In the genomic region with DNA sequence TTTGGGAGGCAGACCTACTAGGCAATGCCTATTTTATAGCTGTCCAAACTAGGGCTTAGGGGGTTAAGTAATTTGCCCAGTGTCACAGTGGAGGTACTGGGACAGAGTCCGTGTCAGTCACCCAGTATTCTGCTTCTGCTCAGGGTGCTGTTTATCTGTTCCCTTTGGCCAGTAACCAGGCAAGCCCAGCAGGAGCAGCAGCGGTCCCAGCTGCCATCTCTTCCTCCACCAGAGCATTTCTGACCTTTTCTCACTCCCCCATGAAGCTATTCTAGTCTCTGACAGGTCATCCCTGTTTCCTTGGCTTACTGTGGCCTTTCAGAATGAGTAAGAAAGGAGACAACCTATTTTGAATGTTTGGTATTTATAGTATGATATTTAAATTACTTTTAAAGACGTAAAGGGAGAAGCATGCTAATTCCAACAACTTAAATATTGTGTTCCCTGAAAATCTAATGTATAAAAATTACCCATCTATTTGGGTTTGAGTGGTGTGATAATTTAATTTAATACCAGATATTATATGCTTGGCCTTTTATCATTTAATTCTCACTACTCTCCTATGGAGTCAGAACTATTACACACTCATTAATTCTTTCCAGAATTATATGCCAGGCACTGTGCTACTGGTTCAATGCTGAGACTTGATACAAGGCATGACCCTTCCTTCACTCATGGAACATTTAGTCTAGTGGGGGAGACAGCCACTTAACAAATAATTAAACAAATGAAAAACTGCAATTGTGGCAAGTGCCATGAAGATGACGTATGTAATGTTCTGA, we compare ENCODE assay signal across 13 cellular contexts.
DNase-seq lines count a peak whose midpoint lies in the region; ATAC-seq and TF ChIP-seq lines count a peak whose summit lies in the region.
"Had no signal": no experiment of that assay in that cellular context is flagged by ENCODE, and none has a peak within 500 bp of the region (broad histone marks: within the 10 kb centered on the region; RNA-seq: fewer than 3 reads in every experiment).

No MANE protein-coding gene starts in this region.

- H4K5ac ChIP-seq in mesendoderm (ENCODE audit: low read length): no peak overlapping the region

- no peak overlapping the region for H3K4ac ChIP-seq in mesendoderm (ENCODE audit: low read depth, low read length)

- H3K4me3 Mint-ChIP-seq in CD4-positive, alpha-beta memory T cell: no peak overlapping the region
- H3K4me3 Mint-ChIP-seq in activated T-helper 1 cell treated with anti-CD3 and anti-CD28 coated beads, Interleukin-12 subunit alpha, Interleukin-12 subunit beta, Interleukin-2, Interleukin-4 antibody, amounts not matched to agents 30 ng/mL and 10 ng/mL and 1 ng/mL, durations not matched to agents 14 hours and 24 hours and 36 hours: no peak overlapping the region
- H3K4me3 Mint-ChIP-seq in endodermal cell: no peak overlapping the region
- H3K4me3 Mint-ChIP-seq: nephron had no signal

- no CpG with 5 or more reads among the region's 4 CpGs for WGBS in mesendoderm (ENCODE audit: extremely low coverage, insufficient coverage, low lambda C conversion rate)
- WGBS in endodermal cell (ENCODE audit: insufficient coverage in 1 of 2, insufficient read length in 1 of 2), 2 experiments: 83% methylated on average over 3 of the region's 4 CpGs; no CpG with 5 or more reads in 1 of the 2 experiments

- H3K36me3 Mint-ChIP-seq in CD4-positive, alpha-beta memory T cell: peaks cover 23 to 60% of the 10 kb centered on the region in 2 donors
- peaks cover 37% of the 10 kb centered on the region for H3K36me3 Mint-ChIP-seq in activated T-helper 1 cell treated with anti-CD3 and anti-CD28 coated beads, Interleukin-12 subunit alpha, Interleukin-12 subunit beta, Interleukin-2, Interleukin-4 antibody, amounts not matched to agents 30 ng/mL and 10 ng/mL and 1 ng/mL, durations not matched to agents 14 hours and 24 hours and 36 hours (ENCODE audit: low read depth)
- peaks cover 31% of the 10 kb centered on the region for H3K36me3 Mint-ChIP-seq in endodermal cell (ENCODE audit: low read depth)

- no peaks in the 10 kb centered on the region for H3K9me3 ChIP-seq in CD4-positive, alpha-beta memory T cell (ENCODE audit: control insufficient read depth in 1 of 2, low read length in 2 of 2)
- no peaks in the 10 kb centered on the region for H3K9me3 ChIP-seq in Peyer's patch
- H3K9me3 ChIP-seq in endodermal cell (ENCODE audit: control insufficient read depth, low read length): no peaks in the 10 kb centered on the region

- POLR2A ChIA-PET in CD4-positive, alpha-beta memory T cell (lab: Charles Lee; ENCODE audit: partially characterized antibody): interaction anchor here (0.6 to 0.8 kb wide), 3 partner anchors 10 to 42 kb away, joined by 3 to 4 read pairs (median 4); no protein-coding TSS in a partner anchor

- no peaks in the 10 kb centered on the region for H3K27me3 Mint-ChIP-seq in CD4-positive, alpha-beta memory T cell
- no peaks in the 10 kb centered on the region for H3K27me3 Mint-ChIP-seq in activated T-helper 1 cell treated with anti-CD3 and anti-CD28 coated beads, Interleukin-12 subunit alpha, Interleukin-12 subunit beta, Interleukin-2, Interleukin-4 antibody, amounts not matched to agents 30 ng/mL and 10 ng/mL and 1 ng/mL, durations not matched to agents 14 hours and 24 hours and 36 hours (ENCODE audit: insufficient read depth)
- H3K27me3 Mint-ChIP-seq in endodermal cell (ENCODE audit: insufficient read depth): no peaks in the 10 kb centered on the region

- no peak overlapping the region for H3K4me3 ChIP-seq in CD4-positive, alpha-beta memory T cell (ENCODE audit: low read length in 2 of 2)
- no peak overlapping the region for H3K4me3 ChIP-seq in Peyer's patch
- H3K4me3 ChIP-seq in mesendoderm (ENCODE audit: low read length): no peak overlapping the region
- H3K4me3 ChIP-seq in endodermal cell (ENCODE audit: low read length): no peak overlapping the region

- H2BK120ac ChIP-seq in mesendoderm (ENCODE audit: low read depth, low read length): no peak overlapping the region

- ATAC-seq in GM18867 (IDR thresholded peaks at IDR 0.05; ENCODE audit: unreplicated experiment) (peak; percentile 83), HG02840 (IDR thresholded peaks at IDR 0.05; ENCODE audit: low FRiP score, unreplicated experiment) (peak; percentile 88)
- ATAC-seq: foreskin keratinocyte had no signal

- H2AK5ac ChIP-seq in mesendoderm (ENCODE audit: low read length): no peak overlapping the region

- H3K23ac ChIP-seq in mesendoderm (ENCODE audit: low read length): no peak overlapping the region

- TF ChIP-seq POLR2A in Peyer's patch (IDR thresholded peaks at IDR 0.05): no peak

- peak overlapping the region in 4 of 7 donors; percentile 13 to 93 (median 45) for H3K27ac Mint-ChIP-seq in CD4-positive, alpha-beta memory T cell
- peak overlapping the region; percentile 23 for H3K27ac Mint-ChIP-seq in activated T-helper 1 cell treated with anti-CD3 and anti-CD28 coated beads, Interleukin-12 subunit alpha, Interleukin-12 subunit beta, Interleukin-2, Interleukin-4 antibody, amounts not matched to agents 30 ng/mL and 10 ng/mL and 1 ng/mL, durations not matched to agents 14 hours and 24 hours and 36 hours
- no peak overlapping the region for H3K27ac Mint-ChIP-seq in endodermal cell
- H3K27ac Mint-ChIP-seq: nephron had no signal

- H3K4me2 ChIP-seq in mesendoderm (ENCODE audit: low read length): no peak overlapping the region

- H3K56ac ChIP-seq in mesendoderm (ENCODE audit: low read length): no peak overlapping the region

- TF ChIP-seq CTCF in Peyer's patch (IDR thresholded peaks at IDR 0.05) (no peak), endodermal cell (conservative IDR thresholded peaks at IDR 0.05) (no peak)

- H3K9ac ChIP-seq in mesendoderm (ENCODE audit: low read length) (no peak overlapping the region), endodermal cell (ENCODE audit: extremely low read depth, low read length, poor library complexity, severe bottlenecking) (no peak overlapping the region)

- H4K8ac ChIP-seq in mesendoderm (ENCODE audit: low read depth, low read length): no peak overlapping the region

- CTCF ChIA-PET in CD4-positive, alpha-beta memory T cell (lab: Charles Lee; ENCODE audit: partially characterized antibody): no interaction called here

- no peak overlapping the region for H3K18ac ChIP-seq in mesendoderm (ENCODE audit: low read length)

- H3K4me1 Mint-ChIP-seq in CD4-positive, alpha-beta memory T cell: peaks cover 36 to 66% (median 44%) of the 10 kb centered on the region in 4 donors
- H3K4me1 Mint-ChIP-seq in activated T-helper 1 cell treated with anti-CD3 and anti-CD28 coated beads, Interleukin-12 subunit alpha, Interleukin-12 subunit beta, Interleukin-2, Interleukin-4 antibody, amounts not matched to agents 30 ng/mL and 10 ng/mL and 1 ng/mL, durations not matched to agents 14 hours and 24 hours and 36 hours (ENCODE audit: low read depth): peaks cover 35% of the 10 kb centered on the region
- H3K4me1 Mint-ChIP-seq in endodermal cell: peaks cover 11% of the 10 kb centered on the region

- H3K27me3 ChIP-seq in CD4-positive, alpha-beta memory T cell (ENCODE audit: insufficient read depth, low read length): no peaks in the 10 kb centered on the region
- H3K27me3 ChIP-seq in Peyer's patch (no peaks in the 10 kb centered on the region), mesendoderm (ENCODE audit: insufficient read depth, low read length, poor library complexity) (no peaks in the 10 kb centered on the region), endodermal cell (ENCODE audit: control insufficient read depth, insufficient read depth, low read length, poor library complexity, severe bottlenecking) (no peaks in the 10 kb centered on the region)
- H3K27me3 ChIP-seq: foreskin keratinocyte had no signal

- H3K36me3 ChIP-seq in CD4-positive, alpha-beta memory T cell (ENCODE audit: insufficient read depth, low read length): peaks cover 6% of the 10 kb centered on the region
- H3K36me3 ChIP-seq in Peyer's patch (peaks cover 0 to 24% (median 0%) of the 10 kb centered on the region in 3 donors), mesendoderm (ENCODE audit: control insufficient read depth, insufficient read depth, low read length) (no peaks in the 10 kb centered on the region), endodermal cell (ENCODE audit: control insufficient read depth, insufficient read depth, low read length) (peaks cover 29% of the 10 kb centered on the region)

- H3K9me3 Mint-ChIP-seq in CD4-positive, alpha-beta memory T cell: no peaks in the 10 kb centered on the region
- no peaks in the 10 kb centered on the region for H3K9me3 Mint-ChIP-seq in activated T-helper 1 cell treated with anti-CD3 and anti-CD28 coated beads, Interleukin-12 subunit alpha, Interleukin-12 subunit beta, Interleukin-2, Interleukin-4 antibody, amounts not matched to agents 30 ng/mL and 10 ng/mL and 1 ng/mL, durations not matched to agents 14 hours and 24 hours and 36 hours
- H3K9me3 Mint-ChIP-seq in endodermal cell: peaks cover 45% of the 10 kb centered on the region

- H3K4me1 ChIP-seq in CD4-positive, alpha-beta memory T cell (ENCODE audit: insufficient read depth, low read length): peaks cover 44% of the 10 kb centered on the region
- H3K4me1 ChIP-seq in Peyer's patch: no peaks in the 10 kb centered on the region
- H3K4me1 ChIP-seq in mesendoderm (ENCODE audit: control insufficient read depth, low read depth, low read length): no peaks in the 10 kb centered on the region
- no peaks in the 10 kb centered on the region for H3K4me1 ChIP-seq in endodermal cell (ENCODE audit: control insufficient read depth, insufficient read depth, low read length)
- H3K4me1 ChIP-seq: foreskin keratinocyte had no signal

- H3K79me2 ChIP-seq in mesendoderm (ENCODE audit: control insufficient read depth, insufficient read depth, low read length): no peaks in the 10 kb centered on the region

- no peak for DNase-seq in CD4-positive, alpha-beta memory T cell
- DNase-seq in activated T-helper 1 cell treated with anti-CD3 and anti-CD28 coated beads, Interleukin-12 subunit alpha, Interleukin-12 subunit beta, Interleukin-2, Interleukin-4 antibody, amounts not matched to agents 30 ng/mL and 10 ng/mL and 1 ng/mL, durations not matched to agents 14 hours and 24 hours and 36 hours (ENCODE audit: low spot score): no peak
- DNase-seq in Peyer's patch: no peak
- no peak for DNase-seq in mesendoderm
- no peak for DNase-seq in SKM-1 (lab: John Stamatoyannopoulos, UW; ENCODE audit: unreplicated experiment)
- no peak for DNase-seq in endodermal cell
- DNase-seq: amniotic stem cell, foreskin keratinocyte, HCEC 1CT, NCI-H187 treated with DMSO at 0.1 percent for 48 hours had no signal

- intact Hi-C loops in CD4-positive, alpha-beta memory T cell (cut with micrococcal nuclease): no loop called here
- intact Hi-C loops in activated T-helper 1 cell treated with anti-CD3 and anti-CD28 coated beads, Interleukin-12 subunit alpha, Interleukin-12 subunit beta, Interleukin-2, Interleukin-4 antibody, amounts not matched to agents 30 ng/mL and 10 ng/mL and 1 ng/mL, durations not matched to agents 14 hours and 24 hours and 36 hours (cut with micrococcal nuclease): no loop called here

- H3K27ac ChIP-seq in CD4-positive, alpha-beta memory T cell (ENCODE audit: low read depth, low read length): no peak overlapping the region
- H3K27ac ChIP-seq in Peyer's patch (no peak overlapping the region), mesendoderm (ENCODE audit: low read depth, low read length) (no peak overlapping the region), endodermal cell (ENCODE audit: low read depth, low read length) (no peak overlapping the region)
- H3K27ac ChIP-seq: foreskin keratinocyte had no signal

- no peak overlapping the region for H2BK5ac ChIP-seq in mesendoderm (ENCODE audit: low read length)

- no peaks in the 10 kb centered on the region for H3K79me1 ChIP-seq in mesendoderm (ENCODE audit: low read length)

- H2BK15ac ChIP-seq in mesendoderm (replicated peaks; ENCODE audit: low read depth): no peak overlapping the region
